17 cellular contexts compared by ENCODE assay signal in genomic region chr15:43463998-43464397, GRCh38.
"Had no signal": no experiment of that assay in that cellular context is flagged by ENCODE, and none has a peak within 500 bp of the region (broad histone marks: within the 10 kb centered on the region; RNA-seq: fewer than 3 reads in every experiment).

No MANE protein-coding gene starts in this region.

- H3K4me3 Mint-ChIP-seq: endodermal cell; naive thymus-derived CD8-positive, alpha-beta T cell; neural crest cell; stimulated activated effector memory CD8-positive, alpha-beta T cell treated with anti-CD3 and anti-CD28 coated beads, Interleukin-12 subunit alpha, Interleukin-12 subunit beta, amount 100 ng/mL, for 72 hours had no signal

- H3K27ac ChIP-seq: coronary artery, heart left ventricle, ovary, right atrium auricular region, tibial artery, upper lobe of right lung had no signal

- H3K9me3 Mint-ChIP-seq: endodermal cell; naive thymus-derived CD8-positive, alpha-beta T cell; neural crest cell; stimulated activated effector memory CD8-positive, alpha-beta T cell treated with anti-CD3 and anti-CD28 coated beads, Interleukin-12 subunit alpha, Interleukin-12 subunit beta, amount 100 ng/mL, for 72 hours had no signal

- DNase-seq: effector CD4-positive, alpha-beta T cell; endodermal cell; foreskin melanocyte; heart left ventricle; hippocampal formation; left colon; naive thymus-derived CD8-positive, alpha-beta T cell; ovary; stimulated activated CD4-positive, alpha-beta T cell treated with anti-CD3 and anti-CD28 coated beads, Interleukin-4, amount 100 ng/mL, for 1 hour; stimulated activated CD8-positive, alpha-beta memory T cell treated with anti-CD3 and anti-CD28 coated beads, Interleukin-4, amount 100 ng/mL, for 48 hours; stimulated activated naive CD8-positive, alpha-beta T cell treated with anti-CD3 and anti-CD28 coated beads, Interleukin-15, Interleukin-2, amounts not matched to agents 100 U/mL and 50 U/mL, for 24 hours; tibial artery; upper lobe of right lung had no signal

- ATAC-seq: left colon; naive thymus-derived CD8-positive, alpha-beta T cell; stimulated activated effector memory CD8-positive, alpha-beta T cell treated with anti-CD3 and anti-CD28 coated beads, Interleukin-12 subunit alpha, Interleukin-12 subunit beta, amount 100 ng/mL, for 72 hours; stimulated activated naive CD8-positive, alpha-beta T cell treated with anti-CD3 and anti-CD28 coated beads, Interleukin-15, Interleukin-2, amounts not matched to agents 100 U/mL and 50 U/mL, for 24 hours had no signal

- H3K9me3 ChIP-seq: heart left ventricle, ovary, right atrium auricular region, tibial artery, upper lobe of right lung had no signal

- H3K36me3 ChIP-seq: ovary had no signal

- H3K4me1 Mint-ChIP-seq: endodermal cell; neural crest cell; stimulated activated effector memory CD8-positive, alpha-beta T cell treated with anti-CD3 and anti-CD28 coated beads, Interleukin-12 subunit alpha, Interleukin-12 subunit beta, amount 100 ng/mL, for 72 hours had no signal

- H3K4me1 ChIP-seq: tibial artery, upper lobe of right lung had no signal

- H3K27me3 Mint-ChIP-seq: naive thymus-derived CD8-positive, alpha-beta T cell had no signal

- H3K4me3 ChIP-seq: coronary artery, heart left ventricle, ovary, right atrium auricular region, tibial artery, upper lobe of right lung had no signal

- H3K27me3 ChIP-seq: heart left ventricle, ovary, right atrium auricular region, tibial artery, upper lobe of right lung had no signal

- H3K27ac Mint-ChIP-seq: endodermal cell; naive thymus-derived CD8-positive, alpha-beta T cell; stimulated activated effector memory CD8-positive, alpha-beta T cell treated with anti-CD3 and anti-CD28 coated beads, Interleukin-12 subunit alpha, Interleukin-12 subunit beta, amount 100 ng/mL, for 72 hours had no signal
